In the genomic region with DNA sequence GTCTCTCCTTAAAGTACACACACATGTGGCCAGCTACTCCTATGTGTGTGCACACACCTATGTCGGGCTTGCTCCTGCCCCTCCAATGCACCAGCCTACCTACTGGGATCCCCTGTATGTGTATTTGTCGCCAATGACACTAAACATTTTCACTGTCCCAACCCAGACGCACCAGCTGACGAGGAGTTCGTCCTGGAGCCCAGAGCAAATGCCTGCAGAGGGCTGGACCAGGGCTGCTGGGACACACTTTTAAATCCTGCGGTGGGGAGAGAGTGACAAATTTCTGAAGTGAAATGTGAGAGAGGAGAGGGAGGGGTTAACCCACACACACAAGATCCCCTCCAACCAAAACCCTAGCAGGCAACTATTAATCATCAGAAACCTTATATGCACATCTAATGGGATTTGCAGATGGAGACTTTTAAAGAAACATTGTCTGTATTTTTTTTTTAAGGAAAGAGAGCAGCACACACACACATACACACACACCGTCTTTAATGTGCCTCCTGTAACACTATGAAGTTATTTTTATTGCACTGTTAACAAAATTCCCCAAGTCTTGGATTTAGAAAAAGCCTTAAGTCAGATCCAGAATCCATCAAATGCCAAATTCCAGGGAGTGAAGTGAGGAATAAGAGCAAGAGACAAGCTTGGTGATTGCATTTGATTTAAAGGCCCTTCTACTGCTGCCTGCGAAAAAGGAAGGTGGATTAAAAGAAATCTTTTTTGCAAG, we compare ENCODE assay signal across 8 cellular contexts. TPM values are rescaled to one million over a fixed set of nuclear protein-coding genes. Genes with fewer than 3 reads are reported as not detected.
DNase-seq lines count a peak whose midpoint lies in the region; ATAC-seq and TF ChIP-seq lines count a peak whose summit lies in the region.
"Had no signal": no experiment of that assay in that cellular context is flagged by ENCODE, and none has a peak within 500 bp of the region (broad histone marks: within the 10 kb centered on the region; RNA-seq: fewer than 3 reads in every experiment).

MEOX1 (minus strand) TSS at position 224 of the 733 bp plus-strand sequence. CDS start 388 bp downstream, outside the sequence.

- peaks cover 40% of the 10 kb centered on the region for H3K4me1 Mint-ChIP-seq in activated T-cell treated with anti-CD3 and anti-CD28 coated beads, Interleukin-2, amount 50 U/mL, for 4 hours (ENCODE audit: low read depth)
- peaks cover 4% of the 10 kb centered on the region for H3K4me1 Mint-ChIP-seq in stimulated activated memory B cell treated with anti-CD40 and anti-IgM and Interleukin-4, amounts not matched to agents 10 μg/mL and 1 μg/mL and 100 μg/mL, for 72 hours

- H3K4me3 Mint-ChIP-seq in activated T-cell treated with anti-CD3 and anti-CD28 coated beads, Interleukin-2, amount 50 U/mL, for 4 hours, result peak within 1 kb of the TSS; percentile 74
- no peak within 1 kb of the TSS for H3K4me3 Mint-ChIP-seq in stimulated activated memory B cell treated with anti-CD40 and anti-IgM and Interleukin-4, amounts not matched to agents 10 μg/mL and 1 μg/mL and 100 μg/mL, for 72 hours
- H3K4me3 Mint-ChIP-seq: memory B cell had no signal

- H3K27me3 Mint-ChIP-seq in activated T-cell treated with anti-CD3 and anti-CD28 coated beads, Interleukin-2, amount 50 U/mL, for 4 hours (ENCODE audit: low read depth), result no peaks in the 10 kb centered on the region
- peaks cover 63% of the 10 kb centered on the region for H3K27me3 Mint-ChIP-seq in stimulated activated memory B cell treated with anti-CD40 and anti-IgM and Interleukin-4, amounts not matched to agents 10 μg/mL and 1 μg/mL and 100 μg/mL, for 72 hours

- no peak within 1 kb of the TSS for H3K4me3 ChIP-seq in cardiac muscle cell

- H3K9me3 ChIP-seq in cardiac muscle cell (ENCODE audit: low read depth), result no peaks in the 10 kb centered on the region

- peaks cover 18% of the 10 kb centered on the region for H3K4me1 ChIP-seq in cardiac muscle cell (ENCODE audit: low read depth)

- CTCF ChIA-PET in HEK293T (lab: Yijun Ruan, JAX), result interaction anchor here (0.7 kb wide), 1 partner anchor 327 kb away, joined by 3 read pairs; no protein-coding TSS in a partner anchor

- no peak within 1 kb of the TSS for H3K27ac Mint-ChIP-seq in stimulated activated memory B cell treated with anti-CD40 and anti-IgM and Interleukin-4, amounts not matched to agents 10 μg/mL and 1 μg/mL and 100 μg/mL, for 72 hours
- H3K27ac Mint-ChIP-seq: memory B cell had no signal

- DNase-seq in HEK293T (ENCODE audit: extremely low spot score), result peak; percentile 65
- no peak for DNase-seq in activated T-cell treated with anti-CD3 and anti-CD28 coated beads, Interleukin-2, amount 50 U/mL, for 4 hours
- peak; percentile 60 to 65 for DNase-seq in cardiac muscle cell (ENCODE audit: low read depth in 1 of 2, low spot score in 1 of 2)

- POLR2A ChIA-PET in HEK293T (lab: Yijun Ruan, JAX), result no interaction called here

- H3K27ac ChIP-seq in cardiac muscle cell, result peak within 1 kb of the TSS; percentile 9

- H3K36me3 Mint-ChIP-seq in activated T-cell treated with anti-CD3 and anti-CD28 coated beads, Interleukin-2, amount 50 U/mL, for 4 hours (ENCODE audit: insufficient read depth), result no peaks in the 10 kb centered on the region
- no peaks in the 10 kb centered on the region for H3K36me3 Mint-ChIP-seq in stimulated activated memory B cell treated with anti-CD40 and anti-IgM and Interleukin-4, amounts not matched to agents 10 μg/mL and 1 μg/mL and 100 μg/mL, for 72 hours
- H3K36me3 Mint-ChIP-seq: memory B cell had no signal

- no peaks in the 10 kb centered on the region for H3K36me3 ChIP-seq in cardiac muscle cell

- TF ChIP-seq CTCF in cardiac muscle cell (IDR thresholded peaks at IDR 0.05; ENCODE audit: low read depth, low read length), result no peak

- ATAC-seq in activated T-cell treated with anti-CD3 and anti-CD28 coated beads, Interleukin-2, amount 50 U/mL, for 4 hours, result peak; percentile 90 to 94
- ATAC-seq in stimulated activated memory B cell treated with anti-CD40 and anti-IgM and Interleukin-4, amounts not matched to agents 10 μg/mL and 1 μg/mL and 100 μg/mL, for 72 hours, result peak; percentile 58
- no peak for ATAC-seq in GM21576 (IDR thresholded peaks at IDR 0.05; ENCODE audit: unreplicated experiment)
- no peak for ATAC-seq in GM18868 (IDR thresholded peaks at IDR 0.05; ENCODE audit: unreplicated experiment)
- no peak for ATAC-seq in HG03521 (IDR thresholded peaks at IDR 0.05; ENCODE audit: unreplicated experiment)

- no peaks in the 10 kb centered on the region for H3K27me3 ChIP-seq in cardiac muscle cell

- H3K9me3 Mint-ChIP-seq in activated T-cell treated with anti-CD3 and anti-CD28 coated beads, Interleukin-2, amount 50 U/mL, for 4 hours, result no peaks in the 10 kb centered on the region
- no peaks in the 10 kb centered on the region for H3K9me3 Mint-ChIP-seq in stimulated activated memory B cell treated with anti-CD40 and anti-IgM and Interleukin-4, amounts not matched to agents 10 μg/mL and 1 μg/mL and 100 μg/mL, for 72 hours
- H3K9me3 Mint-ChIP-seq: memory B cell had no signal

TF ChIP-seq in HEK293T, 16 proteins besides CTCF, POLR2A, EP300 and RAD21:
- TF ChIP-seq, protein P1, sequence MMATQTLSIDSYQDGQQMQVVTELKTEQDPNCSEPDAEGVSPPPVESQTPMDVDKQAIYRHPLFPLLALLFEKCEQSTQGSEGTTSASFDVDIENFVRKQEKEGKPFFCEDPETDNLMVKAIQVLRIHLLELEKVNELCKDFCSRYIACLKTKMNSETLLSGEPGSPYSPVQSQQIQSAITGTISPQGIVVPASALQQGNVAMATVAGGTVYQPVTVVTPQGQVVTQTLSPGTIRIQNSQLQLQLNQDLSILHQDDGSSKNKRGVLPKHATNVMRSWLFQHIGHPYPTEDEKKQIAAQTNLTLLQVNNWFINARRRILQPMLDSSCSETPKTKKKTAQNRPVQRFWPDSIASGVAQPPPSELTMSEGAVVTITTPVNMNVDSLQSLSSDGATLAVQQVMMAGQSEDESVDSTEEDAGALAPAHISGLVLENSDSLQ (IDR thresholded peaks at IDR 0.05), result peak; percentile 92
- no peak for TF ChIP-seq SUZ12 (IDR thresholded peaks at IDR 0.05)
- peak; percentile 63; the same call in 1 of the 2 replicates for TF ChIP-seq ZNF384 (IDR thresholded peaks at IDR 0.05)
TF ChIP-seq in HEK293T: peak in this region for 2.

RNA-seq across cellular contexts. Expression of gene MEOX1, which starts in this region (rescaled TPM):
- total RNA-seq in activated T-cell treated with anti-CD3 and anti-CD28 coated beads, Interleukin-2, amount 50 U/mL, for 4 hours, result under 1 TPM; 0.21 to 0.35 (median 0.24) TPM
- 0.07 and 1.0 TPM in 2 replicates for total RNA-seq in cardiac muscle cell
- 0.32 TPM in 1 of 2 replicates, not detected in the other for polyA plus RNA-seq in cardiac muscle cell

Comparison
In these comparisons a context has a peak if more than half of its experiments do, and no peak if none do; other contexts are left out.
1. Peak in ATAC-seq in activated T-cell treated with anti-CD3 and anti-CD28 coated beads, Interleukin-2, amount 50 U/mL, for 4 hours; RNA of the gene not detected or under 1 TPM.